ENCODE assay signal across 1 cellular context in genomic region chr16:90022209-90023077, GRCh38.
TF ChIP-seq lines count a peak whose summit lies in the region.

No MANE protein-coding gene starts in this region.

TF ChIP-seq in A549, 52 proteins besides CTCF, POLR2A, EP300 and RAD21 (continued from another document):
- TF ChIP-seq MAX (IDR thresholded peaks at IDR 0.05) (peak; percentile 98), HDAC2 (IDR thresholded peaks at IDR 0.05) (no peak)
TF ChIP-seq in A549: peak in this region for 15.
